Comparison of ENCODE assay signal across 8 cellular contexts in the genomic region with DNA sequence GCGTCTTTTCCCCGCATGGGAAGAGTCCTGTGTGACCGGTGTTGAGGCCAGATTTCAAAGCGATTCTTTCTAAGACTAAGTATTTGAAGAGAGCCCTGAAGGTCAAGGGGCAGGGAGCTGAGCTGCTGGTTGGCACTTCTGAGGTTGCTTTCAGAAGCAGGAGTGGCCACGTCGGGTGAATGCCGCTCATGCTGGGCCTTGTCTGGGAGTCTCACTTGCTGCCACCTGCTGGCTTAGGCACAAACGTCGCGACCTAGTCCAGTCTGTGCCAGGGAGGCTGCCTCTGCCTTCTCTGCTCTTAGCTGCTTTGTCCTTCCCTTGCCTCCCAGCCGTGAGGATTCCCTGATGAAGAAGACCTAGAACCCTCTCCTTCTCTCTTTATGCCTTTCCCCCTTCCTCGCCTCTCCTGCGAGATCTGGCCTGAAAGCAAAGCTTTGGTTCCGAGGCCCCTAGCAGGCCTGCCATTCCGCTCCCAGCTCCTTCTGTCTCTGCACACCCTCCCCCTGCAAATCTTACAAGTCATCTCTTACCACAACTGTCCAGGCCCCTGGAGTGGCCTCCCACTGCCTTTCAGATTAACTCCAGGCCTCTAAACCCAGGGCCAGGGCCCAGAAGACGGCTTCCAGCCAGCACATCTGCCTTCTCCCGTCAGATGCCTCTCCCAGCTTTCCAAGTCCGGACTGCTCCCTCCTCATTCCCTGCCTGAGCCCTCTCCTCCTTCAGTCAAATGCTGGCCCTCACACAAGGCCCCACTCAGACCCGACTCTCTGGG. TPM values are rescaled to one million over a fixed set of nuclear protein-coding genes. Genes with fewer than 3 reads are reported as not detected.
A peak's percentile ranks its signal among the peaks of the same experiment; 100 is the strongest.
DNase-seq lines count a peak whose midpoint lies in the region; ATAC-seq and TF ChIP-seq lines count a peak whose summit lies in the region.

No MANE protein-coding gene starts in this region.

- H3K36me3 Mint-ChIP-seq in activated CD4-positive, alpha-beta memory T cell treated with anti-CD3 and anti-CD28 coated beads for 36 hours: peaks cover 23% of the 10 kb centered on the region

- POLR2A ChIA-PET in activated CD4-positive, alpha-beta memory T cell treated with anti-CD3 and anti-CD28 coated beads for 36 hours (lab: Charles Lee): interaction anchor here (1.9 kb wide), 1 partner anchor 12 kb away, joined by 6 read pairs; a partner anchor contains a TSS

- TF ChIP-seq CTCF in fibroblast of the aortic adventitia (IDR thresholded peaks at IDR 0.05; ENCODE audit: insufficient read depth, low read length): peak; percentile 51
- peak; percentile 54 for TF ChIP-seq CTCF in osteoblast (IDR thresholded peaks at IDR 0.05; ENCODE audit: extremely low read depth, low read depth, low read length)

- ATAC-seq in GM18517 (IDR thresholded peaks at IDR 0.05; ENCODE audit: unreplicated experiment): no peak
- ATAC-seq in HG03469 (IDR thresholded peaks at IDR 0.05; ENCODE audit: unreplicated experiment): no peak

- H3K4me3 ChIP-seq in MG63: no peak overlapping the region
- H3K4me3 ChIP-seq in fibroblast of the aortic adventitia (ENCODE audit: low read depth, low read length): no peak overlapping the region
- H3K4me3 ChIP-seq in osteoblast (ENCODE audit: insufficient read depth, low read length): no peak overlapping the region

- no peak overlapping the region for H3K27ac Mint-ChIP-seq in activated CD4-positive, alpha-beta memory T cell treated with anti-CD3 and anti-CD28 coated beads for 36 hours

- H4K20me1 ChIP-seq in osteoblast (ENCODE audit: insufficient read depth, low read length): peaks cover 2% of the 10 kb centered on the region

- peak; percentile 70 for DNase-seq in ELF-1 (ENCODE audit: low read depth, low spot score)
- DNase-seq in MG63: peak; percentile 24
- DNase-seq in activated CD4-positive, alpha-beta memory T cell treated with anti-CD3 and anti-CD28 coated beads for 36 hours: peak; percentile 71
- peak; percentile 44 for DNase-seq in fibroblast of the aortic adventitia (ENCODE audit: low read depth)
- DNase-seq in osteoblast (ENCODE audit: insufficient read length, low spot score, missing footprints): peak; percentile 89
- no peak for DNase-seq in SKM-1 treated with dmso at 0.1 percent for 144 hours (lab: John Stamatoyannopoulos, UW; ENCODE audit: unreplicated experiment)

- H3K4me1 ChIP-seq in osteoblast (ENCODE audit: insufficient read depth, low read length): no peaks in the 10 kb centered on the region

- no peaks in the 10 kb centered on the region for H3K36me3 ChIP-seq in MG63
- peaks cover 20% of the 10 kb centered on the region for H3K36me3 ChIP-seq in osteoblast (ENCODE audit: insufficient read depth, low read length)

- no peaks in the 10 kb centered on the region for H3K27me3 ChIP-seq in MG63
- H3K27me3 ChIP-seq in osteoblast (ENCODE audit: insufficient read depth, low read length): no peaks in the 10 kb centered on the region

- H3K79me2 ChIP-seq in osteoblast (ENCODE audit: insufficient read depth, low read length): no peaks in the 10 kb centered on the region

- intact Hi-C loops in activated CD4-positive, alpha-beta memory T cell treated with anti-CD3 and anti-CD28 coated beads for 36 hours (cut with micrococcal nuclease): loop anchor here (1.0 kb wide), 1 partner anchor 46 kb away; no protein-coding TSS in a partner anchor

- no peak overlapping the region for H2AFZ ChIP-seq in osteoblast (ENCODE audit: low read length)

- H3K4me2 ChIP-seq in osteoblast (ENCODE audit: insufficient read depth, low read length): no peak overlapping the region

- H3K4me1 Mint-ChIP-seq in activated CD4-positive, alpha-beta memory T cell treated with anti-CD3 and anti-CD28 coated beads for 36 hours (ENCODE audit: low read depth): peaks cover 8% of the 10 kb centered on the region

- H3K27me3 Mint-ChIP-seq in activated CD4-positive, alpha-beta memory T cell treated with anti-CD3 and anti-CD28 coated beads for 36 hours: no peaks in the 10 kb centered on the region

- no peak overlapping the region for H3K27ac ChIP-seq in osteoblast (ENCODE audit: low read depth, low read length)

- no peaks in the 10 kb centered on the region for H3K9me3 ChIP-seq in MG63
- H3K9me3 ChIP-seq in osteoblast (ENCODE audit: low read depth, low read length): no peaks in the 10 kb centered on the region

- CTCF ChIA-PET in activated CD4-positive, alpha-beta memory T cell treated with anti-CD3 and anti-CD28 coated beads for 36 hours (lab: Charles Lee): interaction anchor here (0.7 to 3.3 kb wide), 5 partner anchors 11 to 818 kb away, joined by 3 to 25 read pairs (median 19); a partner anchor contains a TSS

- no peaks in the 10 kb centered on the region for H3K9me3 Mint-ChIP-seq in activated CD4-positive, alpha-beta memory T cell treated with anti-CD3 and anti-CD28 coated beads for 36 hours

- no peak overlapping the region for H3K4me3 Mint-ChIP-seq in activated CD4-positive, alpha-beta memory T cell treated with anti-CD3 and anti-CD28 coated beads for 36 hours

RNA-seq across cellular contexts. Expression of a gene that starts 11.4 kb away (rescaled TPM):
- 1.1 and 2.2 TPM in 2 replicates for total RNA-seq in MG63 (2014; rRNA removed; shearing (Covaris generic); ENCODE audit: low replicate concordance)
- total RNA-seq in activated CD4-positive, alpha-beta memory T cell treated with anti-CD3 and anti-CD28 coated beads for 36 hours: 10 to 100 TPM; 17.7 to 19.8 TPM
- 13.3 and 27.7 TPM in 2 replicates for total RNA-seq in fibroblast of the aortic adventitia (ENCODE audit: low replicate concordance)
- 34.7 and 46.0 TPM in 2 replicates for total RNA-seq in osteoblast

RNA-seq across cellular contexts. Expression of a gene that starts 11.9 kb away (rescaled TPM):
- total RNA-seq in MG63 (2014; rRNA removed; shearing (Covaris generic); ENCODE audit: low replicate concordance): 2.9 and 3.8 TPM in 2 replicates
- 10 to 100 TPM; 12.3 to 12.4 TPM for total RNA-seq in activated CD4-positive, alpha-beta memory T cell treated with anti-CD3 and anti-CD28 coated beads for 36 hours
- 2.9 and 15.0 TPM in 2 replicates for total RNA-seq in fibroblast of the aortic adventitia (ENCODE audit: low replicate concordance)
- total RNA-seq in osteoblast: 8.3 and 13.8 TPM in 2 replicates

RNA-seq across cellular contexts. Expression of a gene that starts 20.4 kb away (rescaled TPM):
- 63.4 and 127 TPM in 2 replicates for total RNA-seq in MG63 (2014; rRNA removed; shearing (Covaris generic); ENCODE audit: low replicate concordance)
- total RNA-seq in activated CD4-positive, alpha-beta memory T cell treated with anti-CD3 and anti-CD28 coated beads for 36 hours: 10 to 100 TPM; 23.7 to 24.5 TPM
- 87.5 and 222 TPM in 2 replicates for total RNA-seq in fibroblast of the aortic adventitia (ENCODE audit: low replicate concordance)
- total RNA-seq in osteoblast: 149 and 164 TPM in 2 replicates

RNA-seq across cellular contexts. Expression of a gene that starts 20.7 kb away (rescaled TPM):
- total RNA-seq in MG63 (2014; rRNA removed; shearing (Covaris generic); ENCODE audit: low replicate concordance): 2.4 and 23.4 TPM in 2 replicates
- total RNA-seq in activated CD4-positive, alpha-beta memory T cell treated with anti-CD3 and anti-CD28 coated beads for 36 hours: 10 to 100 TPM; 49.3 to 55.4 TPM
- 17.9 TPM in 1 of 2 replicates, not detected in the other for total RNA-seq in fibroblast of the aortic adventitia (ENCODE audit: low replicate concordance)
- total RNA-seq in osteoblast: 12.7 and 13.8 TPM in 2 replicates

RNA-seq across cellular contexts. Expression of a gene that starts 38.7 kb away (rescaled TPM):
- total RNA-seq in MG63 (2014; rRNA removed; shearing (Covaris generic); ENCODE audit: low replicate concordance): 0.10 TPM in 1 of 2 replicates, not detected in the other
- total RNA-seq in activated CD4-positive, alpha-beta memory T cell treated with anti-CD3 and anti-CD28 coated beads for 36 hours: 1 to 10 TPM; 2.9 to 3.0 TPM
- total RNA-seq in fibroblast of the aortic adventitia (ENCODE audit: low replicate concordance) (2.3 and 16.0 TPM in 2 replicates), osteoblast (2.4 and 2.5 TPM in 2 replicates)
